8 cellular contexts compared by ENCODE assay signal in genomic region chr9:97889941-97890557, GRCh38. TPM values are rescaled to one million over a fixed set of nuclear protein-coding genes. Genes with fewer than 3 reads are reported as not detected.
DNase-seq lines count a peak whose midpoint lies in the region; ATAC-seq and TF ChIP-seq lines count a peak whose summit lies in the region.

No MANE protein-coding gene starts in this region.

- H3K27ac ChIP-seq in left ventricle myocardium inferior (replicated peaks), result no peak overlapping the region

- peaks cover 19% of the 10 kb centered on the region for H3K9me3 ChIP-seq in left ventricle myocardium inferior (replicated peaks)

- no peak overlapping the region for H3K27ac Mint-ChIP-seq in activated T-helper 1 cell treated with anti-CD3 and anti-CD28 coated beads, Interleukin-12 subunit alpha, Interleukin-12 subunit beta, Interleukin-2, Interleukin-4 antibody, amounts not matched to agents 30 ng/mL and 10 ng/mL and 1 ng/mL, durations not matched to agents 14 hours and 24 hours and 36 hours

- no peaks in the 10 kb centered on the region for H3K4me1 ChIP-seq in left ventricle myocardium inferior

- H3K36me3 Mint-ChIP-seq in activated T-helper 1 cell treated with anti-CD3 and anti-CD28 coated beads, Interleukin-12 subunit alpha, Interleukin-12 subunit beta, Interleukin-2, Interleukin-4 antibody, amounts not matched to agents 30 ng/mL and 10 ng/mL and 1 ng/mL, durations not matched to agents 14 hours and 24 hours and 36 hours (ENCODE audit: low read depth), result peaks cover 3% of the 10 kb centered on the region

- H3K9me3 Mint-ChIP-seq in activated T-helper 1 cell treated with anti-CD3 and anti-CD28 coated beads, Interleukin-12 subunit alpha, Interleukin-12 subunit beta, Interleukin-2, Interleukin-4 antibody, amounts not matched to agents 30 ng/mL and 10 ng/mL and 1 ng/mL, durations not matched to agents 14 hours and 24 hours and 36 hours, result peaks cover 5% of the 10 kb centered on the region

- ATAC-seq in GM19397 (IDR thresholded peaks at IDR 0.05; ENCODE audit: unreplicated experiment), result no peak

- intact Hi-C loops in activated T-helper 1 cell treated with anti-CD3 and anti-CD28 coated beads, Interleukin-12 subunit alpha, Interleukin-12 subunit beta, Interleukin-2, Interleukin-4 antibody, amounts not matched to agents 30 ng/mL and 10 ng/mL and 1 ng/mL, durations not matched to agents 14 hours and 24 hours and 36 hours (cut with micrococcal nuclease), result loop anchor here (1.0 to 2.0 kb wide), 4 partner anchors 11 to 180 kb away; partner anchors contain the start of gene TRMO
- intact Hi-C loops in left ventricle myocardium inferior (cut with micrococcal nuclease), result no loop called here

- peaks cover 4% of the 10 kb centered on the region for H3K27me3 Mint-ChIP-seq in activated T-helper 1 cell treated with anti-CD3 and anti-CD28 coated beads, Interleukin-12 subunit alpha, Interleukin-12 subunit beta, Interleukin-2, Interleukin-4 antibody, amounts not matched to agents 30 ng/mL and 10 ng/mL and 1 ng/mL, durations not matched to agents 14 hours and 24 hours and 36 hours (ENCODE audit: insufficient read depth)

- peaks cover 6% of the 10 kb centered on the region for H3K4me1 Mint-ChIP-seq in activated T-helper 1 cell treated with anti-CD3 and anti-CD28 coated beads, Interleukin-12 subunit alpha, Interleukin-12 subunit beta, Interleukin-2, Interleukin-4 antibody, amounts not matched to agents 30 ng/mL and 10 ng/mL and 1 ng/mL, durations not matched to agents 14 hours and 24 hours and 36 hours (ENCODE audit: low read depth)

- H3K36me3 ChIP-seq in GM06990 (ENCODE audit: control insufficient read depth, insufficient read depth, low read length) (no peaks in the 10 kb centered on the region), left ventricle myocardium inferior (no peaks in the 10 kb centered on the region)

- no peaks in the 10 kb centered on the region for H3K27me3 ChIP-seq in GM06990 (replicated peaks; ENCODE audit: control insufficient read depth, insufficient read depth, low read length)
- H3K27me3 ChIP-seq in left ventricle myocardium inferior (ENCODE audit: low read depth), result peaks cover 12% of the 10 kb centered on the region

- peak; percentile 86 for TF ChIP-seq CTCF in GM06990 (IDR thresholded peaks at IDR 0.05; ENCODE audit: insufficient read depth, low read length, poor library complexity, severe bottlenecking)
- peak; percentile 58 for TF ChIP-seq CTCF in left ventricle myocardium inferior (IDR thresholded peaks at IDR 0.05; ENCODE audit: borderline replicate concordance)

- H3K4me3 ChIP-seq in GM06990 (replicated peaks; ENCODE audit: low read depth, low read length) (no peak overlapping the region), left ventricle myocardium inferior (no peak overlapping the region)

- no peak for DNase-seq in GM06990 (ENCODE audit: extremely low read depth, insufficient read length)
- DNase-seq in NCI-H69 (lab: John Stamatoyannopoulos, UW), result peak; percentile 54
- peak; percentile 51 for DNase-seq in activated T-helper 1 cell treated with anti-CD3 and anti-CD28 coated beads, Interleukin-12 subunit alpha, Interleukin-12 subunit beta, Interleukin-2, Interleukin-4 antibody, amounts not matched to agents 30 ng/mL and 10 ng/mL and 1 ng/mL, durations not matched to agents 14 hours and 24 hours and 36 hours (ENCODE audit: low spot score)
- DNase-seq in left ventricle myocardium inferior, result no peak
- peak; percentile 26 to 56 (median 40) for DNase-seq in stimulated activated CD4-positive, alpha-beta T cell treated with anti-CD3 and anti-CD28 coated beads, TNF-alpha, amount 100 ng/mL, for 1 hour (ENCODE audit: low read depth in 3 of 3, low spot score in 1 of 3)
- DNase-seq in NCI-H1092 treated with DMSO at 0.1 percent for 48 hours (lab: John Stamatoyannopoulos, UW), result no peak
- DNase-seq in NCI-H226, result no peak

- no peak overlapping the region for H3K4me3 Mint-ChIP-seq in activated T-helper 1 cell treated with anti-CD3 and anti-CD28 coated beads, Interleukin-12 subunit alpha, Interleukin-12 subunit beta, Interleukin-2, Interleukin-4 antibody, amounts not matched to agents 30 ng/mL and 10 ng/mL and 1 ng/mL, durations not matched to agents 14 hours and 24 hours and 36 hours

RNA-seq across cellular contexts. Expression of gene TRMO, which starts 32.3 kb away (rescaled TPM):
- 13.1 and 14.5 TPM in 2 replicates for total RNA-seq in activated T-helper 1 cell treated with anti-CD3 and anti-CD28 coated beads, Interleukin-12 subunit alpha, Interleukin-12 subunit beta, Interleukin-2, Interleukin-4 antibody, amounts not matched to agents 30 ng/mL and 10 ng/mL and 1 ng/mL, durations not matched to agents 14 hours and 24 hours and 36 hours
- total RNA-seq in left ventricle myocardium inferior, result 8.2 TPM

RNA-seq across cellular contexts. Expression of gene FOXE1, which starts 37.0 kb away (rescaled TPM):
- 0.05 TPM in 1 of 2 replicates, not detected in the other for total RNA-seq in activated T-helper 1 cell treated with anti-CD3 and anti-CD28 coated beads, Interleukin-12 subunit alpha, Interleukin-12 subunit beta, Interleukin-2, Interleukin-4 antibody, amounts not matched to agents 30 ng/mL and 10 ng/mL and 1 ng/mL, durations not matched to agents 14 hours and 24 hours and 36 hours
- not detected for total RNA-seq in left ventricle myocardium inferior

RNA-seq across cellular contexts. Expression of gene HEMGN, which starts 47.9 kb away (rescaled TPM):
- 0.24 and 0.31 TPM in 2 replicates for total RNA-seq in activated T-helper 1 cell treated with anti-CD3 and anti-CD28 coated beads, Interleukin-12 subunit alpha, Interleukin-12 subunit beta, Interleukin-2, Interleukin-4 antibody, amounts not matched to agents 30 ng/mL and 10 ng/mL and 1 ng/mL, durations not matched to agents 14 hours and 24 hours and 36 hours
- total RNA-seq in left ventricle myocardium inferior, result 0.14 TPM

Comparison
In these comparisons a context has a peak if more than half of its experiments do, and no peak if none do; other contexts are left out.
1. DNase-seq: peak in NCI-H69 (single experiment), activated T-helper 1 cell treated with anti-CD3 and anti-CD28 coated beads, Interleukin-12 subunit alpha, Interleukin-12 subunit beta, Interleukin-2, Interleukin-4 antibody, amounts not matched to agents 30 ng/mL and 10 ng/mL and 1 ng/mL, durations not matched to agents 14 hours and 24 hours and 36 hours (single experiment) and stimulated activated CD4-positive, alpha-beta T cell treated with anti-CD3 and anti-CD28 coated beads, TNF-alpha, amount 100 ng/mL, for 1 hour (3 of 3); none in GM06990 (single experiment), left ventricle myocardium inferior (single experiment), NCI-H1092 treated with DMSO at 0.1 percent for 48 hours (single experiment) and NCI-H226 (single experiment).